In genomic region chr16:57283214-57283955, GRCh38 we compare ENCODE assay signal across 8 cellular contexts. TPM values are rescaled to one million over a fixed set of nuclear protein-coding genes. Genes with fewer than 3 reads are reported as not detected.
DNase-seq lines count a peak whose midpoint lies in the region; ATAC-seq, FAIRE-seq and TF ChIP-seq lines count a peak whose summit lies in the region.

No MANE protein-coding gene starts in this region.

- peaks cover 4% of the 10 kb centered on the region for H3K27me3 Mint-ChIP-seq in stimulated activated naive CD8-positive, alpha-beta T cell treated with anti-CD3 and anti-CD28 coated beads, Interleukin-15, Interleukin-2, amounts not matched to agents 100 ng/mL and 50 ng/mL, for 24 hours
- H3K27me3 Mint-ChIP-seq in natural killer cell (ENCODE audit: low read depth in 2 of 2), result peaks cover 31 to 32% of the 10 kb centered on the region in 2 donors

- peak overlapping the region; percentile 58 for H3K4me3 Mint-ChIP-seq in stimulated activated naive CD8-positive, alpha-beta T cell treated with anti-CD3 and anti-CD28 coated beads, Interleukin-15, Interleukin-2, amounts not matched to agents 100 ng/mL and 50 ng/mL, for 24 hours
- peak overlapping the region; percentile 82 for H3K4me3 Mint-ChIP-seq in natural killer cell

- H3K4me1 Mint-ChIP-seq in stimulated activated naive CD8-positive, alpha-beta T cell treated with anti-CD3 and anti-CD28 coated beads, Interleukin-15, Interleukin-2, amounts not matched to agents 100 ng/mL and 50 ng/mL, for 24 hours (ENCODE audit: low read depth), result peaks cover 9% of the 10 kb centered on the region
- H3K4me1 Mint-ChIP-seq in natural killer cell, result peaks cover 9 to 15% of the 10 kb centered on the region in 2 donors

- TF ChIP-seq POLR2A in H54 (IDR thresholded peaks at IDR 0.05; ENCODE audit: low read depth, low read length), result no peak

- ATAC-seq in stimulated activated naive CD8-positive, alpha-beta T cell treated with anti-CD3 and anti-CD28 coated beads, Interleukin-15, Interleukin-2, amounts not matched to agents 100 U/mL and 50 U/mL, for 24 hours, result no peak
- ATAC-seq in natural killer cell (no peak), GM21529 (IDR thresholded peaks at IDR 0.05; ENCODE audit: unreplicated experiment) (no peak)

- no peaks in the 10 kb centered on the region for H3K36me3 Mint-ChIP-seq in stimulated activated naive CD8-positive, alpha-beta T cell treated with anti-CD3 and anti-CD28 coated beads, Interleukin-15, Interleukin-2, amounts not matched to agents 100 ng/mL and 50 ng/mL, for 24 hours (ENCODE audit: low read depth)
- no peaks in the 10 kb centered on the region for H3K36me3 Mint-ChIP-seq in natural killer cell

- no peak for FAIRE-seq in H54 (lab: Jason Lieb, UNC)

- no peak overlapping the region for H3K27ac Mint-ChIP-seq in stimulated activated naive CD8-positive, alpha-beta T cell treated with anti-CD3 and anti-CD28 coated beads, Interleukin-15, Interleukin-2, amounts not matched to agents 100 ng/mL and 50 ng/mL, for 24 hours
- no peak overlapping the region for H3K27ac Mint-ChIP-seq in natural killer cell

- no peaks in the 10 kb centered on the region for H3K9me3 Mint-ChIP-seq in stimulated activated naive CD8-positive, alpha-beta T cell treated with anti-CD3 and anti-CD28 coated beads, Interleukin-15, Interleukin-2, amounts not matched to agents 100 ng/mL and 50 ng/mL, for 24 hours
- H3K9me3 Mint-ChIP-seq in natural killer cell, result no peaks in the 10 kb centered on the region

- no peak for DNase-seq in stimulated activated naive CD8-positive, alpha-beta T cell treated with anti-CD3 and anti-CD28 coated beads, Interleukin-15, Interleukin-2, amounts not matched to agents 100 U/mL and 50 U/mL, for 24 hours
- DNase-seq in epithelial cell of proximal tubule (ENCODE audit: low read depth) (no peak), natural killer cell (no peak), NCI-H1417 treated with DMSO at 0.1 percent for 48 hours (lab: John Stamatoyannopoulos, UW) (no peak), SW 1271 (lab: John Stamatoyannopoulos, UW) (no peak), H54 (ENCODE audit: insufficient read length, low spot score) (no peak)

- TF ChIP-seq CTCF in epithelial cell of proximal tubule (conservative IDR thresholded peaks at IDR 0.05; ENCODE audit: low read depth, low read length), result no peak
- TF ChIP-seq CTCF in natural killer cell (IDR thresholded peaks at IDR 0.05), result no peak

- H3K4me3 ChIP-seq in epithelial cell of proximal tubule (ENCODE audit: low read depth, low read length), result peak overlapping the region; percentile 62

- intact Hi-C loops in natural killer cell (cut with micrococcal nuclease), result no loop called here

RNA-seq across cellular contexts. Expression of gene PLLP, which starts 1.1 kb away (rescaled TPM):
- total RNA-seq in epithelial cell of proximal tubule (2.5 and 6.1 TPM in 2 replicates), natural killer cell (not detected)

RNA-seq across cellular contexts. Expression of gene ARL2BP, which starts 38.3 kb away (rescaled TPM):
- 44.6 and 55.7 TPM in 2 replicates for total RNA-seq in epithelial cell of proximal tubule
- 10 to 100 TPM; 36.5 to 44.4 (median 43.7) TPM for total RNA-seq in natural killer cell
